In genomic region chr19:55385749-55386514, GRCh38 we compare ENCODE assay signal across 8 cellular contexts. TPM values are rescaled to one million over a fixed set of nuclear protein-coding genes. Genes with fewer than 3 reads are reported as not detected.
DNase-seq lines count a peak whose midpoint lies in the region; TF ChIP-seq lines count a peak whose summit lies in the region.

Gene RPL28 (plus strand): TSS chr19:55385932. CDS start chr19:55386358, 426 bp downstream.

- H3K4me1 ChIP-seq in HEK293 (ENCODE audit: control insufficient read depth, insufficient read depth, low read length) (peaks cover 27% of the 10 kb centered on the region), osteoblast (ENCODE audit: insufficient read depth, low read length) (peaks cover 35% of the 10 kb centered on the region), thymus (ENCODE audit: control insufficient read depth, insufficient read depth, low read length) (peaks cover 26% of the 10 kb centered on the region)

- peak within 1 kb of the TSS; percentile 84 for H3K27ac ChIP-seq in HEK293 (ENCODE audit: extremely low read depth, low read depth, low read length)
- H3K27ac ChIP-seq in osteoblast (ENCODE audit: low read depth, low read length) = peak within 1 kb of the TSS; percentile 88
- peak within 1 kb of the TSS; percentile 99 for H3K27ac ChIP-seq in thymus (ENCODE audit: low read depth)

- no peaks in the 10 kb centered on the region for H3K9me3 ChIP-seq in HEK293 (ENCODE audit: control insufficient read depth, insufficient read depth, low read depth, low read length)
- H3K9me3 ChIP-seq in osteoblast (ENCODE audit: low read depth, low read length) = no peaks in the 10 kb centered on the region
- no peaks in the 10 kb centered on the region for H3K9me3 ChIP-seq in thymus (ENCODE audit: control insufficient read depth)

- H4K20me1 ChIP-seq in osteoblast (ENCODE audit: insufficient read depth, low read length) = peaks cover 51% of the 10 kb centered on the region

- DNase-seq in GM03348 (ENCODE audit: low spot score) (peak; percentile 97), MV-4-11 (lab: John Stamatoyannopoulos, UW) (peak; percentile 100), SKM-1 treated with dmso at 0.1 percent for 144 hours (lab: John Stamatoyannopoulos, UW; ENCODE audit: unreplicated experiment) (peak; percentile 87), glutamatergic neuron (peak; percentile 95), osteoblast (ENCODE audit: insufficient read length, low spot score, missing footprints) (peak; percentile 100)

- 0 out of 2 replicates have a peak, but pooled peaks have one; percentile 31 for TF ChIP-seq CTCF in HEK293 (tag by site-specific recombination; IDR thresholded peaks at IDR 0.05)
- no peak for TF ChIP-seq CTCF in glutamatergic neuron (IDR thresholded peaks at IDR 0.05; ENCODE audit: partially characterized antibody, unreplicated experiment)
- no peak for TF ChIP-seq CTCF in osteoblast (IDR thresholded peaks at IDR 0.05; ENCODE audit: extremely low read depth, low read depth, low read length)

- H3K36me3 Mint-ChIP-seq in activated naive CD8-positive, alpha-beta T cell = peaks cover 15% of the 10 kb centered on the region
- H3K36me3 Mint-ChIP-seq in glutamatergic neuron (ENCODE audit: unreplicated experiment) = no peaks in the 10 kb centered on the region

- H3K4me3 ChIP-seq in HEK293 (ENCODE audit: low read depth, low read length) (peak within 1 kb of the TSS; percentile 94), osteoblast (ENCODE audit: insufficient read depth, low read length) (peak within 1 kb of the TSS; percentile 95), thymus (ENCODE audit: low read length) (peak within 1 kb of the TSS; percentile 91)

- peak within 1 kb of the TSS; percentile 98 for H3K4me3 Mint-ChIP-seq in activated naive CD8-positive, alpha-beta T cell
- peak within 1 kb of the TSS; percentile 95 for H3K4me3 Mint-ChIP-seq in glutamatergic neuron (ENCODE audit: unreplicated experiment)

- POLR2A ChIA-PET in HEK293 (lab: Yijun Ruan, JAX) = interaction anchor here (0.7 to 7.3 kb wide), 6 partner anchors 14 to 214 kb away, joined by 3 to 78 read pairs (median 12); partner anchors contain the start of genes FIZ1, KMT5C, UBE2S and ZNF524

- H3K36me3 ChIP-seq in HEK293 (ENCODE audit: control insufficient read depth in 2 of 2, insufficient read depth in 1 of 2, low read length in 2 of 2) (peaks cover 8 to 47% of the 10 kb centered on the region in 2 experiments), osteoblast (ENCODE audit: insufficient read depth, low read length) (peaks cover 43% of the 10 kb centered on the region), thymus (ENCODE audit: control insufficient read depth, insufficient read depth) (peaks cover 35% of the 10 kb centered on the region)

- CTCF ChIA-PET in HEK293 (lab: Yijun Ruan, JAX) = interaction anchor here (1.3 kb wide), 1 partner anchor 94 kb away, joined by 4 read pairs; no protein-coding TSS in a partner anchor

- H3K79me2 ChIP-seq in osteoblast (ENCODE audit: insufficient read depth, low read length) = peaks cover 52% of the 10 kb centered on the region

- no peaks in the 10 kb centered on the region for H3K27me3 Mint-ChIP-seq in activated naive CD8-positive, alpha-beta T cell
- peaks cover 20% of the 10 kb centered on the region for H3K27me3 Mint-ChIP-seq in glutamatergic neuron (ENCODE audit: unreplicated experiment)

- peak within 1 kb of the TSS; percentile 97 for H3K4me2 ChIP-seq in osteoblast (ENCODE audit: insufficient read depth, low read length)

- WGBS in thymus = under 1% methylated on average over 65 of the region's 65 CpGs

- peaks cover 52% of the 10 kb centered on the region for H3K4me1 Mint-ChIP-seq in activated naive CD8-positive, alpha-beta T cell (ENCODE audit: low read depth)
- H3K4me1 Mint-ChIP-seq in glutamatergic neuron (ENCODE audit: low read depth, unreplicated experiment) = peaks cover 21% of the 10 kb centered on the region

- H3K27me3 ChIP-seq in osteoblast (ENCODE audit: insufficient read depth, low read length) = no peaks in the 10 kb centered on the region
- no peaks in the 10 kb centered on the region for H3K27me3 ChIP-seq in thymus (ENCODE audit: control insufficient read depth, insufficient read depth)

- peak within 1 kb of the TSS; percentile 99 for H3K27ac Mint-ChIP-seq in activated naive CD8-positive, alpha-beta T cell
- H3K27ac Mint-ChIP-seq in glutamatergic neuron (ENCODE audit: unreplicated experiment) = peak within 1 kb of the TSS; percentile 91

- H2AFZ ChIP-seq in osteoblast (ENCODE audit: low read length) = peak within 1 kb of the TSS; percentile 92

- H3K9me3 Mint-ChIP-seq in activated naive CD8-positive, alpha-beta T cell (ENCODE audit: low read depth) = no peaks in the 10 kb centered on the region
- peaks cover 20% of the 10 kb centered on the region for H3K9me3 Mint-ChIP-seq in glutamatergic neuron (ENCODE audit: unreplicated experiment)

TF ChIP-seq in HEK293, 187 proteins besides CTCF, POLR2A, EP300 and RAD21 (continues in another document):
- TF ChIP-seq BCL11A (tag by site-specific recombination; IDR thresholded peaks at IDR 0.05; ENCODE audit: low read depth) (no peak), SP7 (tag by site-specific recombination; IDR thresholded peaks at IDR 0.05) (peak; percentile 77), KLF17 (tag by site-specific recombination; IDR thresholded peaks at IDR 0.05) (peak; percentile 47; the same call in 1 of the 2 replicates), IKZF3 (tag by site-specific recombination; IDR thresholded peaks at IDR 0.05) (no peak), SCRT1 (tag by site-specific recombination; IDR thresholded peaks at IDR 0.05; ENCODE audit: borderline replicate concordance) (no peak), ZBTB44 (tag by site-specific recombination; IDR thresholded peaks at IDR 0.05) (no peak), HIC1 (tag by site-specific recombination; IDR thresholded peaks at IDR 0.05) (no peak), PBX3 (CRISPR knock-in tag; IDR thresholded peaks at IDR 0.05) (peak; percentile 90; the same call in 1 of the 2 replicates), ZNF146 (tag by site-specific recombination; IDR thresholded peaks at IDR 0.05) (0 out of 2 replicates have a peak, but pooled peaks have one; percentile 10), ZNF24 (tag by site-specific recombination; IDR thresholded peaks at IDR 0.05) (0 out of 2 replicates have a peak, but pooled peaks have one; percentile 35), ZNF214 (tag by site-specific recombination; IDR thresholded peaks at IDR 0.05; ENCODE audit: borderline replicate concordance) (no peak), ZNF580 (tag by site-specific recombination; IDR thresholded peaks at IDR 0.05) (peak; percentile 86), ZNF138 (tag by site-specific recombination; IDR thresholded peaks at IDR 0.05; ENCODE audit: borderline replicate concordance) (no peak), ZNF549 (tag by site-specific recombination; IDR thresholded peaks at IDR 0.05) (no peak), ZNF837 (tag by site-specific recombination; IDR thresholded peaks at IDR 0.05) (no peak)

RNA-seq across cellular contexts. Expression of gene RPL28, which starts in this region (rescaled TPM):
- total RNA-seq in glutamatergic neuron (ENCODE audit: unreplicated experiment) (1,087 TPM), osteoblast (223 and 310 TPM in 2 replicates)
- polyA plus RNA-seq in thymus = 2,578 TPM

Comparison
In these comparisons a context has a peak if more than half of its experiments do, and no peak if none do; other contexts are left out.
1. Peak in every context shown above with its lines: DNase-seq, H3K4me3 ChIP-seq and H3K27ac ChIP-seq.